In genomic region chr3:126152458-126152857, GRCh38 we compare ENCODE assay signal across 11 cellular contexts. TPM values are rescaled to one million over a fixed set of nuclear protein-coding genes. Genes with fewer than 3 reads are reported as not detected.
"Had no signal": no experiment of that assay in that cellular context is flagged by ENCODE, and none has a peak within 500 bp of the region (broad histone marks: within the 10 kb centered on the region; RNA-seq: fewer than 3 reads in every experiment).

No MANE protein-coding gene starts in this region.

- H3K9me3 Mint-ChIP-seq: mesothelial cell of epicardium; neural progenitor cell; stimulated activated memory B cell treated with anti-CD40 and anti-IgM and Interleukin-4, amounts not matched to agents 10 μg/mL and 1 μg/mL and 100 μg/mL, for 72 hours had no signal

- H3K4me1 Mint-ChIP-seq: mesothelial cell of epicardium; neural progenitor cell; stimulated activated memory B cell treated with anti-CD40 and anti-IgM and Interleukin-4, amounts not matched to agents 10 μg/mL and 1 μg/mL and 100 μg/mL, for 72 hours had no signal

- H3K27me3 Mint-ChIP-seq: activated naive CD8-positive, alpha-beta T cell; stimulated activated memory B cell treated with anti-CD40 and anti-IgM and Interleukin-4, amounts not matched to agents 10 μg/mL and 1 μg/mL and 100 μg/mL, for 72 hours had no signal

- H3K27ac Mint-ChIP-seq: activated naive CD8-positive, alpha-beta T cell; mesothelial cell of epicardium; neural progenitor cell; stimulated activated memory B cell treated with anti-CD40 and anti-IgM and Interleukin-4, amounts not matched to agents 10 μg/mL and 1 μg/mL and 100 μg/mL, for 72 hours had no signal

- DNase-seq: activated CD4-positive, alpha-beta T cell treated with anti-CD3 and anti-CD28 coated beads, Interleukin-2, amount 50 U/mL, for 4 hours; activated gamma-delta T cell treated with Interleukin-2 at 50 U/mL for 16 hours; amniotic stem cell; T-helper 9 cell; tibial artery had no signal

- H3K4me3 Mint-ChIP-seq: activated naive CD8-positive, alpha-beta T cell; mesothelial cell of epicardium; neural progenitor cell; stimulated activated memory B cell treated with anti-CD40 and anti-IgM and Interleukin-4, amounts not matched to agents 10 μg/mL and 1 μg/mL and 100 μg/mL, for 72 hours had no signal

- H3K36me3 Mint-ChIP-seq: activated naive CD8-positive, alpha-beta T cell; mesothelial cell of epicardium; neural progenitor cell; stimulated activated memory B cell treated with anti-CD40 and anti-IgM and Interleukin-4, amounts not matched to agents 10 μg/mL and 1 μg/mL and 100 μg/mL, for 72 hours had no signal

RNA-seq across cellular contexts. Expression of gene ALDH1L1, which starts 27.9 kb away (rescaled TPM):
- total RNA-seq: glomerular endothelial cell, myocyte had no signal
